ENCODE assay signal across 1 cellular context in genomic region chr19:47226426-47227346, GRCh38.
TF ChIP-seq lines count a peak whose summit lies in the region.

No MANE protein-coding gene starts in this region.

TF ChIP-seq in K562, 482 proteins besides CTCF, POLR2A, EP300 and RAD21 (continued from another document and continues in another):
- TF ChIP-seq BRCA1 (IDR thresholded peaks at IDR 0.05) = no peak
- no peak; the same call in 1 of the 2 replicates for TF ChIP-seq BRCA1 (CRISPR knock-in tag; IDR thresholded peaks at IDR 0.05)
- peak; percentile 67; the same call in 1 of the 2 replicates for TF ChIP-seq MAX (CRISPR knock-in tag; IDR thresholded peaks at IDR 0.05)
- 0 out of 2 replicates have a peak, but pooled peaks have one; percentile 69 for TF ChIP-seq FOXP1 (CRISPR knock-in tag; IDR thresholded peaks at IDR 0.05)
- no peak for TF ChIP-seq GMEB1 (CRISPR knock-in tag; IDR thresholded peaks at IDR 0.05)
- TF ChIP-seq NFRKB (IDR thresholded peaks at IDR 0.05; ENCODE audit: low read depth) = peak; percentile 86; the same call in 1 of the 2 replicates
- TF ChIP-seq ETS1 (conservative IDR thresholded peaks at IDR 0.05; ENCODE audit: control insufficient read depth, low read depth, low read length) = peak; percentile 73; the same call in 1 of the 2 replicates
- TF ChIP-seq ILF3 (IDR thresholded peaks at IDR 0.05; ENCODE audit: borderline replicate concordance) = no peak; the same call in 1 of the 2 replicates
- TF ChIP-seq MGA (IDR thresholded peaks at IDR 0.05) = peak; percentile 27; the same call in 1 of the 2 replicates
- TF ChIP-seq TBP (optimal IDR thresholded peaks at IDR 0.05; ENCODE audit: low read depth, low read length) = peak; percentile 36
- TF ChIP-seq FOSL1 (tag; conservative IDR thresholded peaks at IDR 0.05) = 0 out of 2 replicates have a peak, but pooled peaks have one; percentile 15
- TF ChIP-seq CHD1 (IDR thresholded peaks at IDR 0.05; ENCODE audit: low read length) = peak; percentile 95
- TF ChIP-seq MTA1 (IDR thresholded peaks at IDR 0.05; ENCODE audit: borderline replicate concordance) = 0 out of 2 replicates have a peak, but pooled peaks have one; percentile 13
- TF ChIP-seq DACH1 (IDR thresholded peaks at IDR 0.05; ENCODE audit: partially characterized antibody) = no peak
- TF ChIP-seq MAFF (IDR thresholded peaks at IDR 0.05; ENCODE audit: low read length) = no peak
- TF ChIP-seq CSDE1 (IDR thresholded peaks at IDR 0.05) = peak in 1 of 2 experiments; percentile 19; a peak in 1 of 4 replicates
- 0 out of 2 replicates have a peak, but pooled peaks have one; percentile 2 for TF ChIP-seq HDAC6 (IDR thresholded peaks at IDR 0.05; ENCODE audit: low read depth, low read length)
- peak; percentile 99 for TF ChIP-seq HNRNPK (IDR thresholded peaks at IDR 0.05; ENCODE audit: low read depth, low read length, poor library complexity, severe bottlenecking)
- TF ChIP-seq PRMT5 (CRISPR knock-in tag; IDR thresholded peaks at IDR 0.05) = 0 out of 2 replicates have a peak, but pooled peaks have one; percentile 21
- no peak; the same call in 1 of the 2 replicates for TF ChIP-seq CXXC5 (CRISPR knock-in tag; IDR thresholded peaks at IDR 0.05)
- peak; percentile 90 for TF ChIP-seq SRSF7 (optimal IDR thresholded peaks at IDR 0.05; ENCODE audit: low read depth, low read length)
- no peak for TF ChIP-seq ZMIZ1 (IDR thresholded peaks at IDR 0.05; ENCODE audit: low read depth in 2 of 2, low read length in 2 of 2)
- TF ChIP-seq ATF1 (CRISPR knock-in tag; IDR thresholded peaks at IDR 0.05) = no peak
- peak; percentile 18 for TF ChIP-seq ATF1 (tag; IDR thresholded peaks at IDR 0.05)
- TF ChIP-seq BCL6 (CRISPR knock-in tag; IDR thresholded peaks at IDR 0.05) = 0 out of 2 replicates have a peak, but pooled peaks have one; percentile 39
- 0 out of 2 replicates have a peak, but pooled peaks have one; percentile 25 for TF ChIP-seq ZNF197 (CRISPR knock-in tag; IDR thresholded peaks at IDR 0.05; ENCODE audit: low read depth)
- TF ChIP-seq POLR2H (tag; IDR thresholded peaks at IDR 0.05; ENCODE audit: low read depth) = peak; percentile 85
- no peak for TF ChIP-seq ZNF121 (CRISPR knock-in tag; conservative IDR thresholded peaks at IDR 0.05)
- no peak for TF ChIP-seq ZBTB43 (CRISPR knock-in tag; IDR thresholded peaks at IDR 0.05)
- peak; percentile 81 for TF ChIP-seq ZNF766 (CRISPR knock-in tag; conservative IDR thresholded peaks at IDR 0.05)
- TF ChIP-seq CHD4 (IDR thresholded peaks at IDR 0.05; ENCODE audit: insufficient read depth, insufficient replicate concordance, low read depth, low read length, poor library complexity, severe bottlenecking) = no peak
- no peak for TF ChIP-seq E2F1 (CRISPR knock-in tag; IDR thresholded peaks at IDR 0.05)
- TF ChIP-seq PYGO2 (tag; IDR thresholded peaks at IDR 0.05) = 0 out of 2 replicates have a peak, but pooled peaks have one; percentile 52
- TF ChIP-seq ZNF449 (CRISPR knock-in tag; IDR thresholded peaks at IDR 0.05) = 0 out of 2 replicates have a peak, but pooled peaks have one; percentile 43
- no peak for TF ChIP-seq IRF2 (CRISPR knock-in tag; IDR thresholded peaks at IDR 0.05)
- peak; percentile 66; the same call in 1 of the 2 replicates for TF ChIP-seq GATAD2B (IDR thresholded peaks at IDR 0.05; ENCODE audit: borderline replicate concordance)
